In genomic region chr2:132651115-132652099, GRCh38 we compare ENCODE assay signal across 9 cellular contexts. TPM values are rescaled to one million over a fixed set of nuclear protein-coding genes. Genes with fewer than 3 reads are reported as not detected.
A peak's percentile ranks its signal among the peaks of the same experiment; 100 is the strongest.
DNase-seq lines count a peak whose midpoint lies in the region; ATAC-seq and TF ChIP-seq lines count a peak whose summit lies in the region.
"Had no signal": no experiment of that assay in that cellular context is flagged by ENCODE, and none has a peak within 500 bp of the region (broad histone marks: within the 10 kb centered on the region; RNA-seq: fewer than 3 reads in every experiment).

No MANE protein-coding gene starts in this region.

- TF ChIP-seq CTCF in LNCaP clone FGC (IDR thresholded peaks at IDR 0.05; ENCODE audit: control insufficient read depth, extremely low read depth, insufficient read depth) (peak; percentile 34), testis (IDR thresholded peaks at IDR 0.05) (peak in 1 of 3 experiments; percentile 55)

- intact Hi-C loops in testis (cut with DNase I; ENCODE audit: low total_unique reads), result no loop called here

- H3K4me3 Mint-ChIP-seq in activated naive CD8-positive, alpha-beta T cell treated with anti-CD3 and anti-CD28 coated beads for 36 hours, result no peak overlapping the region

- H3K27ac ChIP-seq in testis, result no peak overlapping the region
- H3K27ac ChIP-seq in effector memory CD4-positive, alpha-beta T cell (ENCODE audit: insufficient read depth, low read length, poor library complexity, severe bottlenecking), result no peak overlapping the region

- no peaks in the 10 kb centered on the region for H3K4me1 ChIP-seq in testis
- H3K4me1 ChIP-seq in effector memory CD4-positive, alpha-beta T cell (ENCODE audit: control insufficient read depth, insufficient read depth, low read length, poor library complexity, severe bottlenecking), result no peaks in the 10 kb centered on the region

- 66 to 89% methylated on average over 13 of the region's 13 CpGs for WGBS in testis, 2 donors

- no peaks in the 10 kb centered on the region for H3K27me3 ChIP-seq in testis
- no peaks in the 10 kb centered on the region for H3K27me3 ChIP-seq in effector memory CD4-positive, alpha-beta T cell (replicated peaks; ENCODE audit: control insufficient read depth, insufficient read depth, low read length, poor library complexity, severe bottlenecking)

- peaks cover 12% of the 10 kb centered on the region for H3K27me3 Mint-ChIP-seq in activated naive CD8-positive, alpha-beta T cell treated with anti-CD3 and anti-CD28 coated beads for 36 hours

- H3K9me3 ChIP-seq in testis, result no peaks in the 10 kb centered on the region
- H3K9me3 ChIP-seq in effector memory CD4-positive, alpha-beta T cell (ENCODE audit: control insufficient read depth, low read length), result no peaks in the 10 kb centered on the region

- H3K36me3 ChIP-seq in testis (ENCODE audit: low read depth, missing control alignments), result no peaks in the 10 kb centered on the region
- H3K36me3 ChIP-seq in effector memory CD4-positive, alpha-beta T cell (ENCODE audit: control insufficient read depth, insufficient read depth, low read length), result no peaks in the 10 kb centered on the region

- TF ChIP-seq POLR2A in testis (IDR thresholded peaks at IDR 0.05), result no peak

- no peaks in the 10 kb centered on the region for H3K4me1 Mint-ChIP-seq in activated naive CD8-positive, alpha-beta T cell treated with anti-CD3 and anti-CD28 coated beads for 36 hours

- H3K4me3 ChIP-seq in LNCaP clone FGC (ENCODE audit: low read depth, low read length) (no peak overlapping the region), testis (no peak overlapping the region)
- H3K4me3 ChIP-seq in effector memory CD4-positive, alpha-beta T cell (ENCODE audit: insufficient read depth, low read depth, low read length, poor library complexity, severe bottlenecking), result no peak overlapping the region

- H3K9me3 Mint-ChIP-seq in activated naive CD8-positive, alpha-beta T cell treated with anti-CD3 and anti-CD28 coated beads for 36 hours, result no peaks in the 10 kb centered on the region

- H3K27ac Mint-ChIP-seq in activated naive CD8-positive, alpha-beta T cell treated with anti-CD3 and anti-CD28 coated beads for 36 hours, result no peak overlapping the region

- DNase-seq in Daoy (ENCODE audit: low read depth), result peak; percentile 16
- DNase-seq in LNCaP clone FGC (ENCODE audit: low read depth), result no peak
- peak; percentile 69 for DNase-seq in dermis blood vessel endothelial cell
- DNase-seq in myocyte (ENCODE audit: low read depth), result peak; percentile 75
- DNase-seq in testis, result no peak
- no peak for DNase-seq in activated naive CD8-positive, alpha-beta T cell treated with anti-CD3 and anti-CD28 coated beads for 36 hours
- DNase-seq in effector memory CD4-positive, alpha-beta T cell, result no peak
- DNase-seq: stimulated activated CD4-positive, alpha-beta T cell treated with anti-CD3 and anti-CD28 coated beads, Interleukin-2, amount 100 ng/mL, for 48 hours had no signal

- H3K36me3 Mint-ChIP-seq in activated naive CD8-positive, alpha-beta T cell treated with anti-CD3 and anti-CD28 coated beads for 36 hours, result no peaks in the 10 kb centered on the region

- ATAC-seq in GM21360 (IDR thresholded peaks at IDR 0.05; ENCODE audit: unreplicated experiment), result no peak

RNA-seq across cellular contexts. Expression of gene LYPD1, which starts 18.6 kb away (rescaled TPM):
- 130 and 153 TPM in 2 replicates for total RNA-seq in Daoy (2014; rRNA removed; shearing (Covaris generic))
- total RNA-seq in dermis blood vessel endothelial cell (0.34 and 0.51 TPM in 2 replicates), myocyte (0.64 TPM in 1 of 2 replicates, not detected in the other), testis (1 to 10 TPM in 1 of 2 donors, under 1 TPM in 1; 0.50 to 1.3 TPM)
- 0.53 TPM for polyA plus RNA-seq in myocyte (2012)
- 11.2 TPM for polyA plus RNA-seq in testis (ENCODE audit: insufficient read depth, low read depth, low replicate concordance)
- not detected for total RNA-seq in activated naive CD8-positive, alpha-beta T cell treated with anti-CD3 and anti-CD28 coated beads for 36 hours

Comparison
In these comparisons a context has a peak if more than half of its experiments do, and no peak if none do; other contexts are left out.
1. DNase-seq: peak in Daoy (single experiment), dermis blood vessel endothelial cell (single experiment) and myocyte (single experiment); none in LNCaP clone FGC (single experiment), testis (single experiment), activated naive CD8-positive, alpha-beta T cell treated with anti-CD3 and anti-CD28 coated beads for 36 hours (single experiment) and effector memory CD4-positive, alpha-beta T cell (0 of 3).
2. RNA of gene LYPD1, which starts 18.6 kb away (total RNA-seq): 130 to 153 TPM in Daoy; 0.50 to 1.3 TPM in testis, 0.64 TPM in myocyte, 0.34 to 0.51 TPM in dermis blood vessel endothelial cell and not detected in activated naive CD8-positive, alpha-beta T cell treated with anti-CD3 and anti-CD28 coated beads for 36 hours; every median in the first group is over 10 times any median in the second.